15 cellular contexts compared by ENCODE assay signal in the genomic region with DNA sequence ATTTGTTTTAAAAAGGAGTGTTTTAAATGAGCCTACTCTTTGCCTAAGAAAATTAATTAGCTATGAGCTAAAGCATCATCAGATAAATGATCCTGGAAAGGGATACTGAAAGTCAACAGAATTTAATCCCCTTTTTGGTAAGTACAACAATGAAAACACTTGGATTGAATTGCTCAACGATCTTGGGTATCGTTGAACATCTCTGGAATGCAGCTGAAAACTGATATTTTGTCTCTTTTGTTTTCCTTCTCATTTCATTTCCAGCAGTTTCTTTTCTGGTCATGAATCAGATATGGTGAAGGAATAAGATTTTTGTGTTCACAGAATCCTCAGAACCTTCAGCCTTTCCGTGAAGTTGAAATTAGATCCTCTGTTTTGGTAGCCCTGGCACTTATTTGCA.
DNase-seq lines count a peak whose midpoint lies in the region; ATAC-seq and TF ChIP-seq lines count a peak whose summit lies in the region.
"Had no signal": no experiment of that assay in that cellular context is flagged by ENCODE, and none has a peak within 500 bp of the region (broad histone marks: within the 10 kb centered on the region; RNA-seq: fewer than 3 reads in every experiment).

No MANE protein-coding gene starts in this region.

- H3K27me3 ChIP-seq in SJCRH30, result no peaks in the 10 kb centered on the region
- H3K27me3 ChIP-seq in right atrium auricular region, result no peaks in the 10 kb centered on the region
- H3K27me3 ChIP-seq: BE2C had no signal

- H3K36me3 ChIP-seq in SJCRH30, result no peaks in the 10 kb centered on the region
- no peaks in the 10 kb centered on the region for H3K36me3 ChIP-seq in right atrium auricular region
- H3K36me3 ChIP-seq: BE2C had no signal

- no peak overlapping the region for H3K4me3 Mint-ChIP-seq in activated CD4-positive, alpha-beta memory T cell treated with anti-CD3 and anti-CD28 coated beads, Interleukin-2, amount 10 ng/mL, durations not matched to agents 7 days and 5 days
- H3K4me3 Mint-ChIP-seq: CD4-positive, alpha-beta memory T cell; GM23338 had no signal

- ATAC-seq in GM18520 (IDR thresholded peaks at IDR 0.05; ENCODE audit: unreplicated experiment), result no peak
- ATAC-seq: A549, GM12878, GM23338 had no signal

- CTCF ChIA-PET in activated CD4-positive, alpha-beta memory T cell treated with anti-CD3 and anti-CD28 coated beads, Interleukin-2, amount 10 ng/mL, durations not matched to agents 7 days and 5 days (lab: Charles Lee), result no interaction called here

- 0 out of 2 replicates have a peak overlapping the region, but pooled peaks have one; percentile 7 for H3K27ac ChIP-seq in SJCRH30
- H3K27ac ChIP-seq in right atrium auricular region, result no peak overlapping the region
- H3K27ac ChIP-seq: A549, C4-2B had no signal

- no peaks in the 10 kb centered on the region for H3K27me3 Mint-ChIP-seq in activated CD4-positive, alpha-beta memory T cell treated with anti-CD3 and anti-CD28 coated beads, Interleukin-2, amount 10 ng/mL, durations not matched to agents 7 days and 5 days
- H3K27me3 Mint-ChIP-seq: CD4-positive, alpha-beta memory T cell had no signal

- H3K9me3 ChIP-seq in SJCRH30 (replicated peaks) (no peaks in the 10 kb centered on the region), right atrium auricular region (no peaks in the 10 kb centered on the region)
- H3K9me3 ChIP-seq: A549, BE2C had no signal

- H3K27ac Mint-ChIP-seq in activated CD4-positive, alpha-beta memory T cell treated with anti-CD3 and anti-CD28 coated beads, Interleukin-2, amount 10 ng/mL, durations not matched to agents 7 days and 5 days, result no peak overlapping the region
- H3K27ac Mint-ChIP-seq: CD4-positive, alpha-beta memory T cell; GM23338 had no signal

- no peak overlapping the region for H3K4me3 ChIP-seq in SJCRH30
- no peak overlapping the region for H3K4me3 ChIP-seq in skeletal muscle cell (ENCODE audit: low read depth, low read length)
- no peak overlapping the region for H3K4me3 ChIP-seq in right atrium auricular region
- H3K4me3 ChIP-seq: A549, GM12878, GM23338 had no signal

- H3K4me1 Mint-ChIP-seq in activated CD4-positive, alpha-beta memory T cell treated with anti-CD3 and anti-CD28 coated beads, Interleukin-2, amount 10 ng/mL, durations not matched to agents 7 days and 5 days, result no peaks in the 10 kb centered on the region
- H3K4me1 Mint-ChIP-seq: CD4-positive, alpha-beta memory T cell; GM23338 had no signal

- H3K36me3 Mint-ChIP-seq in activated CD4-positive, alpha-beta memory T cell treated with anti-CD3 and anti-CD28 coated beads, Interleukin-2, amount 10 ng/mL, durations not matched to agents 7 days and 5 days (ENCODE audit: low read depth), result no peaks in the 10 kb centered on the region
- H3K36me3 Mint-ChIP-seq: CD4-positive, alpha-beta memory T cell had no signal

- POLR2A ChIA-PET in activated CD4-positive, alpha-beta memory T cell treated with anti-CD3 and anti-CD28 coated beads, Interleukin-2, amount 10 ng/mL, durations not matched to agents 7 days and 5 days (lab: Charles Lee), result no interaction called here

- TF ChIP-seq CTCF in right atrium auricular region (IDR thresholded peaks at IDR 0.05), result no peak

- peak; percentile 2 for DNase-seq in LHCN-M2 (ENCODE audit: low read depth)
- peak in 1 of 2 experiments; percentile 34 for DNase-seq in SJCRH30
- peak; percentile 37 for DNase-seq in fibroblast of peridontal ligament (ENCODE audit: extremely low read depth)
- peak; percentile 9 for DNase-seq in skeletal muscle cell (ENCODE audit: low read depth)
- no peak for DNase-seq in activated CD4-positive, alpha-beta memory T cell treated with anti-CD3 and anti-CD28 coated beads, Interleukin-2, amount 10 ng/mL, durations not matched to agents 7 days and 5 days
- DNase-seq in right atrium auricular region (ENCODE audit: low spot score), result no peak
- DNase-seq: BE2C; CD4-positive, alpha-beta memory T cell; DMS153; H7 had no signal

- peaks cover 3% of the 10 kb centered on the region for H3K9me3 Mint-ChIP-seq in activated CD4-positive, alpha-beta memory T cell treated with anti-CD3 and anti-CD28 coated beads, Interleukin-2, amount 10 ng/mL, durations not matched to agents 7 days and 5 days

- H3K4me1 ChIP-seq in SJCRH30 (peaks cover 13% of the 10 kb centered on the region), right atrium auricular region (no peaks in the 10 kb centered on the region)
- H3K4me1 ChIP-seq: A549, BE2C had no signal

Comparison
In these comparisons a context has a peak if more than half of its experiments do, and no peak if none do; other contexts are left out.
1. DNase-seq: peak in LHCN-M2 (single experiment), fibroblast of peridontal ligament (single experiment) and skeletal muscle cell (single experiment); none in activated CD4-positive, alpha-beta memory T cell treated with anti-CD3 and anti-CD28 coated beads, Interleukin-2, amount 10 ng/mL, durations not matched to agents 7 days and 5 days (single experiment) and right atrium auricular region (single experiment).